12 cellular contexts compared by ENCODE assay signal in the genomic region with DNA sequence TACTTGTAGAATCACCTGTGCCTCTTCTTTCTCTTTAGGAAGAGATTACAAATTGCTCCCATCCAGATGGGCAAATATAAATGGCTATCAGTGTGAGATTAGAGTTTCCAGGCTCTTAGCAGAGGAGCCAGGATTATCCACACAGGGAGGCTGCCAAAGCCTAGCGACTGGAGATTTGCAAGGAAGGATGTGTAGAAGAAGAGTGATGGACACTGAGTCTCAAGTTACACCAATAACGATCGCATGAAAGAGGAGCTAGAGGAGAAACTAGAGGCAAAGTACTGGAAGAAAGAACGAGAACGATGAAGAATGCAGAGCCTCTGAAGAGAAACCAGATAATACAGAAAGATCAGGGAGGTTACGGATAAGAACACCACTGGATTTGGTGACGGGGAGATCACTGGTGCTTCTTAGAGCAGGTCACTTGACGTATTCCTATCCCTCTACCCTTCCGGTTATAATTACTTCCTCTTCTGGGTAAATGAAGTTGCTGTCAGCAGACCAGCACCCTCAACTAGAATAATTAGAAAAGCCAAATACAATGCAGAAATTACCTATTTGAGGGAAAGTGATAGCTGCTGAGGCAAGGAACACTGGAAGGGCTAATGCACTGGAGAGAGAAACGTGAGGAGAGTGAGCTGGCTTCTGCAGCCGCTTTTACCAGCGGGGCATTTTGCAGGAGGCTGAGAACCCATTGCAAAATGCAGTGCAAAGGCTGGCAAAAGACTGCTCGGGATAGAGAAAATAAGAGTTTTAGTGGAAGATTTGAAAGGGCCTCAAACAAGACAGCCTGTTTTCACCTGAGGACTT.
DNase-seq lines count a peak whose midpoint lies in the region; ATAC-seq and TF ChIP-seq lines count a peak whose summit lies in the region.
"Had no signal": no experiment of that assay in that cellular context is flagged by ENCODE, and none has a peak within 500 bp of the region (broad histone marks: within the 10 kb centered on the region; RNA-seq: fewer than 3 reads in every experiment).

No MANE protein-coding gene starts in this region.

- intact Hi-C loops in left colon (cut with DNase I, micrococcal nuclease): no loop called here

- no peaks in the 10 kb centered on the region for H3K36me3 ChIP-seq in Karpas-422 (ENCODE audit: insufficient read depth, low read length)
- no peaks in the 10 kb centered on the region for H3K36me3 ChIP-seq in SK-N-MC (ENCODE audit: insufficient read depth, low read length)
- H3K36me3 ChIP-seq in smooth muscle cell (ENCODE audit: low read depth): no peaks in the 10 kb centered on the region

- H3F3A ChIP-seq in smooth muscle cell (ENCODE audit: low read depth): peaks cover 28% of the 10 kb centered on the region

- peak overlapping the region; percentile 70 for H2AFZ ChIP-seq in Karpas-422 (ENCODE audit: low read length)
- peak overlapping the region; percentile 82 for H2AFZ ChIP-seq in smooth muscle cell (ENCODE audit: low read depth)

- TF ChIP-seq CTCF in smooth muscle cell (IDR thresholded peaks at IDR 0.05; ENCODE audit: borderline replicate concordance, insufficient read depth, poor library complexity, severe bottlenecking): no peak

- H3K4me2 ChIP-seq in Karpas-422 (ENCODE audit: low read depth, low read length, poor library complexity, severe bottlenecking) (peak overlapping the region; percentile 75), smooth muscle cell (peak overlapping the region; percentile 75)

- no peaks in the 10 kb centered on the region for H3K9me2 ChIP-seq in Karpas-422 (replicated peaks; ENCODE audit: insufficient read depth, low read length)

- WGBS in smooth muscle cell (ENCODE audit: low lambda C conversion rate): 11% methylated on average over 13 of the region's 13 CpGs

- peak; percentile 70 for ATAC-seq in left colon

- H4K20me1 ChIP-seq in Karpas-422 (ENCODE audit: insufficient read depth, low read depth, low read length) (no peaks in the 10 kb centered on the region), smooth muscle cell (ENCODE audit: low read depth) (no peaks in the 10 kb centered on the region)

- peak overlapping the region; percentile 65 for H3K9ac ChIP-seq in Karpas-422 (ENCODE audit: low read length)
- no peak overlapping the region for H3K9ac ChIP-seq in SK-N-MC (ENCODE audit: insufficient read length)
- no peak overlapping the region for H3K9ac ChIP-seq in smooth muscle cell (ENCODE audit: low read depth)

- H3K9me3 ChIP-seq in Karpas-422 (ENCODE audit: low read length): no peaks in the 10 kb centered on the region
- H3K9me3 ChIP-seq in SK-N-MC (ENCODE audit: low read depth, low read length): no peaks in the 10 kb centered on the region
- H3K9me3 ChIP-seq in smooth muscle cell (replicated peaks; ENCODE audit: low read depth): no peaks in the 10 kb centered on the region

- DNase-seq in Karpas-422: peak; percentile 86
- DNase-seq in SK-N-MC (ENCODE audit: low read depth, low spot score): no peak
- DNase-seq in left colon: no peak
- no peak for DNase-seq in smooth muscle cell (lab: John Stamatoyannopoulos, UW; ENCODE audit: unreplicated experiment)
- DNase-seq in T1000 (lab: John Stamatoyannopoulos, UW): no peak
- no peak for DNase-seq in DMS114 treated with DMSO at 0.1 percent for 48 hours (lab: John Stamatoyannopoulos, UW; ENCODE audit: unreplicated experiment)
- no peak for DNase-seq in NCI-H2171 (lab: John Stamatoyannopoulos, UW)
- DNase-seq in NK-92 treated with Interleukin-12 subunit alpha and Interleukin-12 subunit beta, amount 100 ng/mL, for 24 hours (lab: John Stamatoyannopoulos, UW): no peak
- DNase-seq: anterior cingulate cortex, foreskin melanocyte, NCI-H2029 treated with DMSO at 0.1 percent for 48 hours, nucleus accumbens had no signal

- H3K79me2 ChIP-seq in Karpas-422 (ENCODE audit: low read length) (no peaks in the 10 kb centered on the region), smooth muscle cell (ENCODE audit: low read depth) (no peaks in the 10 kb centered on the region)

- no peaks in the 10 kb centered on the region for H3K27me3 ChIP-seq in Karpas-422 (ENCODE audit: low read length)
- no peaks in the 10 kb centered on the region for H3K27me3 ChIP-seq in smooth muscle cell (ENCODE audit: low read depth)

- H3K4me1 ChIP-seq in Karpas-422 (ENCODE audit: low read length) (peaks cover 50% of the 10 kb centered on the region), smooth muscle cell (ENCODE audit: low read depth) (peaks cover 26% of the 10 kb centered on the region)

- H3K27ac ChIP-seq in Karpas-422 (ENCODE audit: low read length) (peak overlapping the region; percentile 93), SK-N-MC (no peak overlapping the region), smooth muscle cell (ENCODE audit: low read depth) (peak overlapping the region; percentile 47)

- H3K4me3 ChIP-seq in Karpas-422 (ENCODE audit: low read length): peak overlapping the region; percentile 56
- peak overlapping the region; percentile 5; the same call in 1 of the 2 replicates for H3K4me3 ChIP-seq in SK-N-MC
- H3K4me3 ChIP-seq in smooth muscle cell: peak overlapping the region; percentile 31

Comparison
In these comparisons a context has a peak if more than half of its experiments do, and no peak if none do; other contexts are left out.
1. H3K4me3 ChIP-seq: peak in every context shown above with its lines; median percentile 56 in Karpas-422; 31 in smooth muscle cell; 5 in SK-N-MC.